20 cellular contexts compared by ENCODE assay signal in the genomic region with DNA sequence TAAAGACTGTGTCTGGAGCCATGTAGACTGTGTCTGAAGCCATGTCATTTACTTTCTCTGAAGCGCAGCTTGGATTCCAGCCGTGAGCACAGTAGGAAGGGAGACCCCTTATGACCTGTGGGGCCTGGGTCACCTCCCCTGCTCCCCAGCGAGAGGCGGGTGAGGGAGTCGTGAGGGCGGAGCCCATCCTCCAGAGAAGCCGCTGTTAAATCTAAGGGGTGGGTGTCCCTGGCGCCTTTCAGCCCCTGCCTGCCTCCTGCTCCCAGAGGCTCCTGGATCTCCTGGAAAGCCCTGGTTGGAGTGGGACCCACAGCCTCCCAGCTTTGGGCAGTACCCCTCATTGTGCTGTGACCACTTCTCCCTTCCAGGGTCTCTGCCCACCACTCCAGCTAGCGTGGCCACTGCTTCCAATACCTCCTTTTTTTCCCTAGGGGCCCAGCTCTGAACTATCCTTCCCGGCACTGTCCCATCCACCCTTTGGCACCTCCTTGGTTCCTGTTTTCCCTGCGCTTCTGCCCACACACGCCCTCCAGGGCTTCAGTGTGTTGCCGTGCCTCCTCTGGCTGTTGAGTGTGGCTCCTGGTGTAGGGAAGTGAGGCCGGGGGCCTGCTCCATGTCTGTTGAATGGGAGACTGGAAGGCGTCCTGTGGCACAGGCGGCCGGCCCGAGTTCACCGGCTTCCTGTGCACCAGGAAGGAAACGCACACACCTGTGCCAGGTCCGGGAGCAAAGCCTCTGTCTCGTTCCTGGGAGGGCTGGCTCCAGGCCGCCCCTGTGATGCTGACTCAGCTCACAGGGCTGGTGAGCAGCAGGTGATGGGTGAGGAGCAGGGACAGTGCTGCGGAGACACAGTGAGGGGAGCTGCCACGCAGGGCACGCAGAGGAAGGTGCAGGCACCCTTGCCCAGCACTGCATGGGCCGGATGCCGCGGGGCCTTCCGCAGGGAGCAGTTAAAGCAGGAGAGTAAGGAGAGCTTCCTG. TPM values are rescaled to one million over a fixed set of nuclear protein-coding genes. Genes with fewer than 3 reads are reported as not detected.
A peak's percentile ranks its signal among the peaks of the same experiment; 100 is the strongest.
DNase-seq lines count a peak whose midpoint lies in the region; ATAC-seq and TF ChIP-seq lines count a peak whose summit lies in the region.
"Had no signal": no experiment of that assay in that cellular context is flagged by ENCODE, and none has a peak within 500 bp of the region (broad histone marks: within the 10 kb centered on the region; RNA-seq: fewer than 3 reads in every experiment).

No MANE protein-coding gene starts in this region.

- H3K4me3 ChIP-seq in CD4-positive, CD25-positive, alpha-beta regulatory T cell (ENCODE audit: low read depth, low read length), result no peak overlapping the region
- H3K4me3 ChIP-seq in RWPE2 (ENCODE audit: severe bottlenecking) (no peak overlapping the region), osteoblast (ENCODE audit: insufficient read depth, low read length) (no peak overlapping the region), tibial artery (no peak overlapping the region)

- H3K36me3 ChIP-seq in CD4-positive, CD25-positive, alpha-beta regulatory T cell (ENCODE audit: control insufficient read depth, insufficient read depth, low read length), result peaks cover 23% of the 10 kb centered on the region
- H3K36me3 ChIP-seq in RWPE2 (ENCODE audit: low read depth) (peaks cover 53% of the 10 kb centered on the region), osteoblast (ENCODE audit: insufficient read depth, low read length) (peaks cover 40% of the 10 kb centered on the region), tibial artery (peaks cover 4 to 42% (median 7%) of the 10 kb centered on the region in 3 donors)

- no peaks in the 10 kb centered on the region for H3K27me3 ChIP-seq in CD4-positive, CD25-positive, alpha-beta regulatory T cell (ENCODE audit: control insufficient read depth, insufficient read depth, low read length)
- H3K27me3 ChIP-seq in RWPE2 (ENCODE audit: insufficient read depth, poor library complexity, severe bottlenecking) (no peaks in the 10 kb centered on the region), osteoblast (ENCODE audit: insufficient read depth, low read length) (no peaks in the 10 kb centered on the region), tibial artery (no peaks in the 10 kb centered on the region)

- H3K27ac Mint-ChIP-seq in CD4-positive, CD25-positive, alpha-beta regulatory T cell, result peak overlapping the region; percentile 42 to 52 (median 52)
- H3K27ac Mint-ChIP-seq in endothelial cell (ENCODE audit: unreplicated experiment), result peak overlapping the region; percentile 79
- H3K27ac Mint-ChIP-seq: activated CD4-positive, alpha-beta memory T cell treated with anti-CD3 and anti-CD28 coated beads for 36 hours; activated naive CD4-positive, alpha-beta T cell treated with anti-CD3 and anti-CD28 coated beads, Interleukin-2, amount 50 U/mL, for 24 hours had no signal

- peaks cover 46% of the 10 kb centered on the region for H4K20me1 ChIP-seq in osteoblast (ENCODE audit: insufficient read depth, low read length)

- no peak overlapping the region for H2AFZ ChIP-seq in osteoblast (ENCODE audit: low read length)

- H3K4me1 ChIP-seq in CD4-positive, CD25-positive, alpha-beta regulatory T cell (ENCODE audit: control insufficient read depth, insufficient read depth, low read length, poor library complexity, severe bottlenecking), result no peaks in the 10 kb centered on the region
- H3K4me1 ChIP-seq in RWPE2 (ENCODE audit: insufficient read depth, poor library complexity, severe bottlenecking), result no peaks in the 10 kb centered on the region
- H3K4me1 ChIP-seq in osteoblast (ENCODE audit: insufficient read depth, low read length), result peaks cover 14% of the 10 kb centered on the region
- H3K4me1 ChIP-seq in tibial artery, result no peaks in the 10 kb centered on the region

- H3K79me2 ChIP-seq in osteoblast (ENCODE audit: insufficient read depth, low read length), result peaks cover 61% of the 10 kb centered on the region

- DNase-seq in CD4-positive, CD25-positive, alpha-beta regulatory T cell, result no peak
- DNase-seq in RWPE2 (ENCODE audit: low spot score) (peak; percentile 52), endothelial cell (ENCODE audit: low spot score) (no peak), osteoblast (ENCODE audit: insufficient read length, low spot score, missing footprints) (peak; percentile 65), CD1c-positive myeloid dendritic cell (ENCODE audit: extremely low spot score) (no peak), tibial artery (no peak), putamen (ENCODE audit: low spot score) (no peak)
- DNase-seq: activated CD4-positive, alpha-beta memory T cell treated with anti-CD3 and anti-CD28 coated beads for 36 hours; DND-41; hypothalamus; islet precursor cell; mesenchymal stem cell; NCI-H2029 treated with DMSO at 0.1 percent for 48 hours; NCI-H510A had no signal

- TF ChIP-seq CTCF in RWPE2 (IDR thresholded peaks at IDR 0.05; ENCODE audit: poor library complexity, severe bottlenecking), result no peak
- TF ChIP-seq CTCF in endothelial cell (IDR thresholded peaks at IDR 0.05; ENCODE audit: unreplicated experiment), result no peak
- no peak for TF ChIP-seq CTCF in osteoblast (IDR thresholded peaks at IDR 0.05; ENCODE audit: extremely low read depth, low read depth, low read length)
- TF ChIP-seq CTCF in tibial artery (IDR thresholded peaks at IDR 0.05), result no peak

- ATAC-seq in CD4-positive, CD25-positive, alpha-beta regulatory T cell (ENCODE audit: low read depth in 2 of 2), result no peak
- ATAC-seq in RWPE2 (ENCODE audit: low read depth), result peak; percentile 25; the same call in 2 of the 3 replicates
- no peak for ATAC-seq in GM21619 (IDR thresholded peaks at IDR 0.05; ENCODE audit: unreplicated experiment)
- ATAC-seq: naive thymus-derived CD8-positive, alpha-beta T cell had no signal

- no peak overlapping the region for H3K4me2 ChIP-seq in osteoblast (ENCODE audit: insufficient read depth, low read length)
- H3K4me2 ChIP-seq: KMS-11 had no signal

- H3K27me3 Mint-ChIP-seq in CD4-positive, CD25-positive, alpha-beta regulatory T cell, result no peaks in the 10 kb centered on the region
- H3K27me3 Mint-ChIP-seq in endothelial cell (ENCODE audit: unreplicated experiment), result peaks cover 11% of the 10 kb centered on the region
- H3K27me3 Mint-ChIP-seq: activated CD4-positive, alpha-beta memory T cell treated with anti-CD3 and anti-CD28 coated beads for 36 hours; activated naive CD4-positive, alpha-beta T cell treated with anti-CD3 and anti-CD28 coated beads, Interleukin-2, amount 50 U/mL, for 24 hours; naive thymus-derived CD8-positive, alpha-beta T cell had no signal

- peaks cover 0 to 1% (median 0%) of the 10 kb centered on the region in 7 donors for H3K9me3 Mint-ChIP-seq in CD4-positive, CD25-positive, alpha-beta regulatory T cell
- H3K9me3 Mint-ChIP-seq in endothelial cell (ENCODE audit: unreplicated experiment), result no peaks in the 10 kb centered on the region
- H3K9me3 Mint-ChIP-seq: activated CD4-positive, alpha-beta memory T cell treated with anti-CD3 and anti-CD28 coated beads for 36 hours; activated naive CD4-positive, alpha-beta T cell treated with anti-CD3 and anti-CD28 coated beads, Interleukin-2, amount 50 U/mL, for 24 hours had no signal

- H3K4me3 Mint-ChIP-seq in CD4-positive, CD25-positive, alpha-beta regulatory T cell, result no peak overlapping the region
- peak overlapping the region; percentile 51 for H3K4me3 Mint-ChIP-seq in endothelial cell (ENCODE audit: unreplicated experiment)
- H3K4me3 Mint-ChIP-seq: activated CD4-positive, alpha-beta memory T cell treated with anti-CD3 and anti-CD28 coated beads for 36 hours; activated naive CD4-positive, alpha-beta T cell treated with anti-CD3 and anti-CD28 coated beads, Interleukin-2, amount 50 U/mL, for 24 hours had no signal

- intact Hi-C loops in tibial artery (cut with DNase I; ENCODE audit: low total_unique reads), result no loop called here

- H3K4me1 Mint-ChIP-seq in CD4-positive, CD25-positive, alpha-beta regulatory T cell, result peaks cover 0 to 2% (median 0%) of the 10 kb centered on the region in 4 donors
- H3K4me1 Mint-ChIP-seq in endothelial cell (ENCODE audit: unreplicated experiment), result peaks cover 55% of the 10 kb centered on the region

- H3K27ac ChIP-seq in CD4-positive, CD25-positive, alpha-beta regulatory T cell (ENCODE audit: insufficient read depth, low read length, poor library complexity, severe bottlenecking), result no peak overlapping the region
- H3K27ac ChIP-seq in RWPE2 (ENCODE audit: poor library complexity, severe bottlenecking) (no peak overlapping the region), osteoblast (ENCODE audit: low read depth, low read length) (no peak overlapping the region), tibial artery (no peak overlapping the region)
- H3K27ac ChIP-seq: KMS-11 had no signal

- peaks cover 9% of the 10 kb centered on the region for H3K36me3 Mint-ChIP-seq in CD4-positive, CD25-positive, alpha-beta regulatory T cell
- H3K36me3 Mint-ChIP-seq in endothelial cell (ENCODE audit: low read depth, unreplicated experiment), result peaks cover 51% of the 10 kb centered on the region

- no peaks in the 10 kb centered on the region for H3K9me3 ChIP-seq in CD4-positive, CD25-positive, alpha-beta regulatory T cell (ENCODE audit: control insufficient read depth in 2 of 2, low read length in 2 of 2)
- no peaks in the 10 kb centered on the region for H3K9me3 ChIP-seq in RWPE2 (ENCODE audit: severe bottlenecking)
- H3K9me3 ChIP-seq in osteoblast (ENCODE audit: low read depth, low read length), result no peaks in the 10 kb centered on the region
- H3K9me3 ChIP-seq in tibial artery, result no peaks in the 10 kb centered on the region

RNA-seq across cellular contexts. Expression of a gene that starts 29.4 kb away (rescaled TPM):
- total RNA-seq in CD4-positive, CD25-positive, alpha-beta regulatory T cell, result not detected
- polyA plus RNA-seq in CD4-positive, CD25-positive, alpha-beta regulatory T cell, result not detected
- total RNA-seq in endothelial cell (ENCODE audit: unreplicated experiment) (not detected), osteoblast (not detected in 2 replicates)
- total RNA-seq: activated CD4-positive, alpha-beta memory T cell treated with anti-CD3 and anti-CD28 coated beads for 36 hours; astrocyte; naive thymus-derived CD8-positive, alpha-beta T cell had no signal
- polyA plus RNA-seq: naive thymus-derived CD8-positive, alpha-beta T cell had no signal

RNA-seq across cellular contexts. Expression of a gene that starts 38.4 kb away (rescaled TPM):
- total RNA-seq in CD4-positive, CD25-positive, alpha-beta regulatory T cell, result not detected
- polyA plus RNA-seq in CD4-positive, CD25-positive, alpha-beta regulatory T cell, result not detected
- 0.54 TPM for total RNA-seq in endothelial cell (ENCODE audit: unreplicated experiment)
- total RNA-seq in osteoblast, result not detected in 2 replicates
- total RNA-seq: activated CD4-positive, alpha-beta memory T cell treated with anti-CD3 and anti-CD28 coated beads for 36 hours; astrocyte; naive thymus-derived CD8-positive, alpha-beta T cell; pulmonary artery endothelial cell had no signal
- polyA plus RNA-seq: naive thymus-derived CD8-positive, alpha-beta T cell had no signal

RNA-seq across cellular contexts. Expression of a gene that starts 44.0 kb away (rescaled TPM):
- total RNA-seq in CD4-positive, CD25-positive, alpha-beta regulatory T cell, result 31.1 TPM
- 10 to 100 TPM; 34.0 to 64.3 (median 49.2) TPM for polyA plus RNA-seq in CD4-positive, CD25-positive, alpha-beta regulatory T cell
- total RNA-seq in endothelial cell (ENCODE audit: unreplicated experiment) (65.8 TPM), osteoblast (48.6 and 56.8 TPM in 2 replicates)

Comparison
In these comparisons a context has a peak if more than half of its experiments do, and no peak if none do; other contexts are left out.
1. DNase-seq: peak in RWPE2 (single experiment) and osteoblast (single experiment); none in CD4-positive, CD25-positive, alpha-beta regulatory T cell (0 of 3), endothelial cell (single experiment), CD1c-positive myeloid dendritic cell (single experiment), tibial artery (0 of 2) and putamen (single experiment).